In the genomic region with DNA sequence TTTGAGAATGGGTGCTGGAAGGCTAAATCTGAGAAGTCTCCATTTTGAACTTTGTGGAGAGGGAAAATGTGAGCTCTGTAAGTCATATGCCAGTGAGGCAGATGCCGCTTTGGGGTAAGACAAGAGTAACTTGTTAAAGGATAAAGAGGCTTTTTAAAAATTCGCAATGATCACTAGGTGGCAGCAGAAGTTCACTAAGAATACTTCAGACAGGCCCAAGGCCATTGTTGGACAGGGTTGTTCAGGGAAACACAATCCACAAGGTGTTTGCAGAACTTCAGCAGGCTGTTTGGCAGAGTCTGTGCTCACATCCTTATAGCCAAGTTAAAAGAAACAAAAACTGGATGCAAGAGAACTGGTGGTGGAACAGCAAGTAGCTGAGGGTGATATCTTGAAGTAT, we compare ENCODE assay signal across 9 cellular contexts. TPM values are rescaled to one million over a fixed set of nuclear protein-coding genes. Genes with fewer than 3 reads are reported as not detected.
DNase-seq lines count a peak whose midpoint lies in the region; ATAC-seq, FAIRE-seq and TF ChIP-seq lines count a peak whose summit lies in the region.
"Had no signal": no experiment of that assay in that cellular context is flagged by ENCODE, and none has a peak within 500 bp of the region (broad histone marks: within the 10 kb centered on the region; RNA-seq: fewer than 3 reads in every experiment).

No MANE protein-coding gene starts in this region.

- FAIRE-seq in GM12892 (lab: Jason Lieb, UNC) = peak; percentile 83

- peak; percentile 55 for TF ChIP-seq CTCF in BE2C (IDR thresholded peaks at IDR 0.05; ENCODE audit: low read depth, low read length)
- TF ChIP-seq CTCF in NB4 (IDR thresholded peaks at IDR 0.05; ENCODE audit: low read depth, low read length) = peak; percentile 20
- peak; percentile 53 for TF ChIP-seq CTCF in epithelial cell of esophagus (IDR thresholded peaks at IDR 0.05; ENCODE audit: insufficient read depth, low read depth, low read length, missing control alignments)
- TF ChIP-seq CTCF in mucosa of descending colon (IDR thresholded peaks at IDR 0.05) = no peak

- TF ChIP-seq POLR2A in GM12892 (IDR thresholded peaks at IDR 0.05; ENCODE audit: low read depth, low read length) (no peak), NB4 (IDR thresholded peaks at IDR 0.05; ENCODE audit: extremely low read depth, insufficient read length) (no peak)

- ATAC-seq in mucosa of descending colon = peak; percentile 68
- ATAC-seq in GM21619 (IDR thresholded peaks at IDR 0.05; ENCODE audit: unreplicated experiment) = no peak
- ATAC-seq in GM19035 (IDR thresholded peaks at IDR 0.05; ENCODE audit: unreplicated experiment) = no peak

- DNase-seq in BE2C (peak; percentile 46), GM12892 (ENCODE audit: insufficient read length) (no peak), NB4 (ENCODE audit: low read depth) (peak; percentile 69), SHP77 treated with DMSO at 0.1 percent for 48 hours (lab: John Stamatoyannopoulos, UW) (peak; percentile 0), epithelial cell of esophagus (ENCODE audit: low read depth) (peak; percentile 67), mucosa of descending colon (peak in 1 of 3 donors; percentile 64)

- intact Hi-C loops in mucosa of descending colon (cut with DNase I, micrococcal nuclease) = loop anchor here (5.0 kb wide), 2 partner anchors 113 to 118 kb away; no protein-coding TSS in a partner anchor

- H3K4me1 ChIP-seq in BE2C = peaks cover 6% of the 10 kb centered on the region; the same call in 1 of the 2 replicates
- no peaks in the 10 kb centered on the region for H3K4me1 ChIP-seq in mucosa of descending colon (ENCODE audit: low read depth)

- no peaks in the 10 kb centered on the region for H3K27me3 ChIP-seq in BE2C

- H3K9me3 ChIP-seq in BE2C = no peaks in the 10 kb centered on the region
- no peaks in the 10 kb centered on the region for H3K9me3 ChIP-seq in mucosa of descending colon

- H3K4me3 ChIP-seq in BE2C (ENCODE audit: low read depth, low read length) (no peak overlapping the region), NB4 (ENCODE audit: low read depth, low read length) (no peak overlapping the region), epithelial cell of esophagus (ENCODE audit: low read length) (no peak overlapping the region), mucosa of descending colon (no peak overlapping the region)

- H3K36me3 ChIP-seq in BE2C (no peaks in the 10 kb centered on the region), mucosa of descending colon (ENCODE audit: low read depth) (no peaks in the 10 kb centered on the region)

RNA-seq across cellular contexts. Expression of a gene that starts 13.7 kb away (rescaled TPM):
- 15.3 TPM for polyA plus RNA-seq in BE2C (2012; ENCODE audit: insufficient read depth, insufficient read length, low read depth)
- polyA plus RNA-seq in GM12892 (2012; ENCODE audit: missing spikeins) = 16.3 TPM
- total RNA-seq in mucosa of descending colon = 10 to 100 TPM; 11.7 to 14.1 (median 12.6) TPM

RNA-seq across cellular contexts. Expression of a gene that starts 33.6 kb away (rescaled TPM):
- not detected for polyA plus RNA-seq in BE2C (2012; ENCODE audit: insufficient read depth, insufficient read length, low read depth)
- not detected for polyA plus RNA-seq in GM12892 (2012; ENCODE audit: missing spikeins)
- under 1 TPM; 0.09 to 0.27 (median 0.17) TPM for total RNA-seq in mucosa of descending colon
- total RNA-seq: mononuclear cell had no signal

RNA-seq across cellular contexts. Expression of a gene that starts 35.2 kb away (rescaled TPM):
- 0.97 TPM for polyA plus RNA-seq in BE2C (2012; ENCODE audit: insufficient read depth, insufficient read length, low read depth)
- not detected for polyA plus RNA-seq in GM12892 (2012; ENCODE audit: missing spikeins)
- total RNA-seq in mucosa of descending colon = 1 to 10 TPM in 2 of 3 donors, under 1 TPM in 1; 0.55 to 5.8 (median 1.6) TPM
- total RNA-seq: mononuclear cell had no signal
